In genomic region chr17:17569691-17570090, GRCh38 we compare ENCODE assay signal across 1 cellular context.
TF ChIP-seq lines count a peak whose summit lies in the region.

No MANE protein-coding gene starts in this region.

TF ChIP-seq in WTC11, 78 proteins besides CTCF, POLR2A, EP300 and RAD21 (continued from another document):
- TF ChIP-seq E2F5 (CRISPR knock-in tag; IDR thresholded peaks at IDR 0.05) (no peak), ATF2 (CRISPR knock-in tag; IDR thresholded peaks at IDR 0.05; ENCODE audit: borderline replicate concordance, low read depth) (no peak), CBFB (CRISPR knock-in tag; IDR thresholded peaks at IDR 0.05; ENCODE audit: low read depth) (no peak)
